Comparison of ENCODE assay signal across 8 cellular contexts in the genomic region with DNA sequence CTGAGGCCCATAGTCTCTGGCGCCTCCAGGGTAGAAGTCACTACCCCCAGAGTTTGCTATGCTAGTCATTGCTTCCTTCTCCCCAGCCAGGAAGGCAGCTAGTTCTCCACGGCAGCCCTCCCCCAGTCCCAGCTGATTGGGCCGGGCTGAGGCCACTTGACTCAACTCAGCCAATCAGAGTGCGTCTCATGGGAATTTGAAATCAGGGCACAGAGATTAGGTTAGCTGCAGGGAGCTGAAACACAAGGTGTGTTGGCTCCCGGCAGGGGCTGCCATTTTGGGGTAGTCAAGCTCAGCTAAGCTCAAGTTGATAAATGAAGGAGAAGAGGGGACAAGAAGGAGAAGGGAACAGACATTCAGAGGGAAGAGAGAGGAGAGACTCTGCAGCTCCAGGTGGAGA. TPM values are rescaled to one million over a fixed set of nuclear protein-coding genes. Genes with fewer than 3 reads are reported as not detected.
DNase-seq lines count a peak whose midpoint lies in the region; ATAC-seq and TF ChIP-seq lines count a peak whose summit lies in the region.

No MANE protein-coding gene starts in this region.

- DNase-seq in AG08396 (ENCODE audit: low spot score) (peak; percentile 71), HuH-7 (ENCODE audit: low spot score) (peak; percentile 71), RWPE2 (ENCODE audit: low spot score) (no peak), right atrium auricular region (ENCODE audit: low spot score) (peak; percentile 84), GM19238 (ENCODE audit: insufficient read length, low spot score) (no peak), mesothelial cell of epicardium (ENCODE audit: low spot score in 2 of 2, unreplicated experiment in 2 of 2) (no peak)

- no peak overlapping the region for H3K4me3 ChIP-seq in RWPE2 (ENCODE audit: severe bottlenecking)
- H3K4me3 ChIP-seq in right atrium auricular region = no peak overlapping the region

- TF ChIP-seq CTCF in RWPE2 (IDR thresholded peaks at IDR 0.05; ENCODE audit: poor library complexity, severe bottlenecking) (no peak), right atrium auricular region (IDR thresholded peaks at IDR 0.05) (no peak), mesothelial cell of epicardium (IDR thresholded peaks at IDR 0.05; ENCODE audit: unreplicated experiment) (no peak)

- H3K27ac ChIP-seq in RWPE2 (ENCODE audit: poor library complexity, severe bottlenecking) = no peak overlapping the region
- H3K27ac ChIP-seq in right atrium auricular region = peak overlapping the region; percentile 60 to 61

- H3K4me1 ChIP-seq in RWPE2 (ENCODE audit: insufficient read depth, poor library complexity, severe bottlenecking) (no peaks in the 10 kb centered on the region), right atrium auricular region (peaks cover 0 to 8% of the 10 kb centered on the region in 2 donors)

- H3K4me1 Mint-ChIP-seq in mesothelial cell of epicardium = peaks cover 16% of the 10 kb centered on the region

- H3K9me3 Mint-ChIP-seq in mesothelial cell of epicardium = no peaks in the 10 kb centered on the region

- no peaks in the 10 kb centered on the region for H3K36me3 ChIP-seq in RWPE2 (ENCODE audit: low read depth)
- no peaks in the 10 kb centered on the region for H3K36me3 ChIP-seq in right atrium auricular region

- no peak overlapping the region for H3K27ac Mint-ChIP-seq in mesothelial cell of epicardium

- no peaks in the 10 kb centered on the region for H3K27me3 Mint-ChIP-seq in mesothelial cell of epicardium (ENCODE audit: low read depth)

- no peak overlapping the region for H3K4me3 Mint-ChIP-seq in mesothelial cell of epicardium

- H3K9me3 ChIP-seq in RWPE2 (ENCODE audit: severe bottlenecking) = no peaks in the 10 kb centered on the region
- H3K9me3 ChIP-seq in right atrium auricular region = no peaks in the 10 kb centered on the region

- no peaks in the 10 kb centered on the region for H3K36me3 Mint-ChIP-seq in mesothelial cell of epicardium

- ATAC-seq in RWPE2 (ENCODE audit: low read depth) (0 out of 3 replicates have a peak, but pooled peaks have one; percentile 28), GM18858 (IDR thresholded peaks at IDR 0.05; ENCODE audit: unreplicated experiment) (no peak)
- no peak for ATAC-seq in activated CD4-positive, CD25-positive, alpha-beta regulatory T cell treated with anti-CD3 and anti-CD28 coated beads, Interleukin-2, amount 50 U/mL, for 24 hours

- H3K27me3 ChIP-seq in RWPE2 (ENCODE audit: insufficient read depth, poor library complexity, severe bottlenecking) = no peaks in the 10 kb centered on the region
- no peaks in the 10 kb centered on the region for H3K27me3 ChIP-seq in right atrium auricular region

RNA-seq across cellular contexts. Expression of gene LINGO1, which starts 32.8 kb away (rescaled TPM):
- total RNA-seq in right atrium auricular region (1 to 10 TPM; 7.0 to 9.4 TPM), mesothelial cell of epicardium (16.5 to 18.7 TPM (median 18.0 TPM) in 3 replicates)

Comparison
In these comparisons a context has a peak if more than half of its experiments do, and no peak if none do; other contexts are left out.
1. DNase-seq: peak in AG08396 (single experiment), HuH-7 (single experiment) and right atrium auricular region (single experiment); none in RWPE2 (single experiment), GM19238 (single experiment) and mesothelial cell of epicardium (0 of 2).